Comparison of ENCODE assay signal across 16 cellular contexts in genomic region chr20:8646026-8646425, GRCh38.
DNase-seq lines count a peak whose midpoint lies in the region; ATAC-seq, FAIRE-seq and TF ChIP-seq lines count a peak whose summit lies in the region.
"Had no signal": no experiment of that assay in that cellular context is flagged by ENCODE, and none has a peak within 500 bp of the region (broad histone marks: within the 10 kb centered on the region; RNA-seq: fewer than 3 reads in every experiment).

No MANE protein-coding gene starts in this region.

- H3K79me2 ChIP-seq in ACC112 (ENCODE audit: control insufficient read depth, insufficient read depth, low read length, unreplicated experiment) (no peaks in the 10 kb centered on the region), astrocyte (ENCODE audit: insufficient read depth, low read length) (no peaks in the 10 kb centered on the region)

- H3K27ac ChIP-seq in ACC112 (ENCODE audit: low read depth, low read length), result peak overlapping the region; percentile 64
- peak overlapping the region; percentile 15 for H3K27ac ChIP-seq in astrocyte (ENCODE audit: low read depth, low read length)
- H3K27ac ChIP-seq: neutrophil had no signal

- H3K36me3 ChIP-seq in ACC112 (ENCODE audit: insufficient read depth, low read length) (no peaks in the 10 kb centered on the region), astrocyte (ENCODE audit: insufficient read depth, low read length) (no peaks in the 10 kb centered on the region)
- H3K36me3 ChIP-seq: neutrophil had no signal

- H2AFZ ChIP-seq in ACC112 (ENCODE audit: low read length, unreplicated experiment) (no peak overlapping the region), astrocyte (ENCODE audit: low read depth, low read length) (no peak overlapping the region)

- H3K9me3 Mint-ChIP-seq in astrocyte (ENCODE audit: unreplicated experiment), result peaks cover 3% of the 10 kb centered on the region
- no peaks in the 10 kb centered on the region for H3K9me3 Mint-ChIP-seq in stimulated activated memory B cell treated with anti-CD40 and anti-IgM and Interleukin-4, amounts not matched to agents 10 μg/mL and 1 μg/mL and 100 μg/mL, for 72 hours

- peak overlapping the region; percentile 68 for H3K4me2 ChIP-seq in astrocyte (ENCODE audit: low read length)

- H3K27ac Mint-ChIP-seq in astrocyte (ENCODE audit: unreplicated experiment), result peak overlapping the region; percentile 59
- no peak overlapping the region for H3K27ac Mint-ChIP-seq in stimulated activated memory B cell treated with anti-CD40 and anti-IgM and Interleukin-4, amounts not matched to agents 10 μg/mL and 1 μg/mL and 100 μg/mL, for 72 hours
- H3K27ac Mint-ChIP-seq: activated naive CD4-positive, alpha-beta T cell treated with anti-CD3 and anti-CD28 coated beads, Interleukin-2, amount 50 U/mL, for 72 hours had no signal

- DNase-seq in HPDE6-E6E7 (ENCODE audit: extremely low spot score), result peak; percentile 3
- DNase-seq in astrocyte (ENCODE audit: low read depth), result peak; percentile 57
- DNase-seq in glomerular visceral epithelial cell (ENCODE audit: extremely low spot score), result peak; percentile 34
- DNase-seq in KG1 (lab: John Stamatoyannopoulos, UW), result no peak
- DNase-seq: head of caudate nucleus; KBM-7; NCI-H187 treated with DMSO at 0.1 percent for 48 hours; stimulated activated CD8-positive, alpha-beta memory T cell treated with anti-CD3 and anti-CD28 coated beads, Interleukin-4, amount 100 ng/mL, for 48 hours had no signal

- no peaks in the 10 kb centered on the region for H3K9me3 ChIP-seq in astrocyte (ENCODE audit: insufficient read depth, low read depth, low read length)
- H3K9me3 ChIP-seq: neutrophil had no signal

- H3K4me3 ChIP-seq in ACC112 (ENCODE audit: low read depth, low read length), result no peak overlapping the region
- no peak overlapping the region for H3K4me3 ChIP-seq in astrocyte (ENCODE audit: insufficient read depth, low read depth, low read length)

- H4K20me1 ChIP-seq in astrocyte (ENCODE audit: insufficient read depth, low read length), result no peaks in the 10 kb centered on the region

- H3K4me3 Mint-ChIP-seq in astrocyte (ENCODE audit: unreplicated experiment), result no peak overlapping the region
- no peak overlapping the region for H3K4me3 Mint-ChIP-seq in stimulated activated memory B cell treated with anti-CD40 and anti-IgM and Interleukin-4, amounts not matched to agents 10 μg/mL and 1 μg/mL and 100 μg/mL, for 72 hours

- peak overlapping the region; percentile 17 for H3K9ac ChIP-seq in astrocyte (ENCODE audit: low read length)

- TF ChIP-seq CTCF in astrocyte (IDR thresholded peaks at IDR 0.05; ENCODE audit: insufficient read depth, low read depth, low read length), result no peak

- ATAC-seq in GM21619 (IDR thresholded peaks at IDR 0.05; ENCODE audit: unreplicated experiment), result no peak
- ATAC-seq in activated CD4-positive, CD25-positive, alpha-beta regulatory T cell treated with anti-CD3 and anti-CD28 coated beads, Interleukin-2, amount 50 U/mL, for 24 hours, result no peak
- no peak for ATAC-seq in stimulated activated memory B cell treated with anti-CD40 and anti-IgM and Interleukin-4, amounts not matched to agents 10 μg/mL and 1 μg/mL and 100 μg/mL, for 72 hours
- ATAC-seq: activated naive CD4-positive, alpha-beta T cell treated with anti-CD3 and anti-CD28 coated beads, Interleukin-2, amount 50 U/mL, for 72 hours had no signal

- H3K4me1 ChIP-seq in ACC112 (ENCODE audit: control insufficient read depth, insufficient read depth, low read length, unreplicated experiment) (peaks cover 21% of the 10 kb centered on the region), astrocyte (ENCODE audit: insufficient read depth, low read length) (peaks cover 12% of the 10 kb centered on the region)

- H3K4me1 Mint-ChIP-seq in astrocyte (ENCODE audit: low read depth, unreplicated experiment), result peaks cover 32% of the 10 kb centered on the region
- no peaks in the 10 kb centered on the region for H3K4me1 Mint-ChIP-seq in stimulated activated memory B cell treated with anti-CD40 and anti-IgM and Interleukin-4, amounts not matched to agents 10 μg/mL and 1 μg/mL and 100 μg/mL, for 72 hours

- FAIRE-seq in astrocyte (lab: Jason Lieb, UNC), result peak; percentile 84
- FAIRE-seq: colon, GM18507 had no signal

- peaks cover 4% of the 10 kb centered on the region for H3K36me3 Mint-ChIP-seq in astrocyte (ENCODE audit: low read depth, unreplicated experiment)
- no peaks in the 10 kb centered on the region for H3K36me3 Mint-ChIP-seq in stimulated activated memory B cell treated with anti-CD40 and anti-IgM and Interleukin-4, amounts not matched to agents 10 μg/mL and 1 μg/mL and 100 μg/mL, for 72 hours
- H3K36me3 Mint-ChIP-seq: activated naive CD4-positive, alpha-beta T cell treated with anti-CD3 and anti-CD28 coated beads, Interleukin-2, amount 50 U/mL, for 72 hours had no signal

- no peaks in the 10 kb centered on the region for H3K27me3 Mint-ChIP-seq in astrocyte (ENCODE audit: low read depth, unreplicated experiment)
- H3K27me3 Mint-ChIP-seq in stimulated activated memory B cell treated with anti-CD40 and anti-IgM and Interleukin-4, amounts not matched to agents 10 μg/mL and 1 μg/mL and 100 μg/mL, for 72 hours, result no peaks in the 10 kb centered on the region

- H3K27me3 ChIP-seq in ACC112 (ENCODE audit: insufficient read depth, low read length), result no peaks in the 10 kb centered on the region
- no peaks in the 10 kb centered on the region for H3K27me3 ChIP-seq in astrocyte (ENCODE audit: insufficient read depth, low read length)
- H3K27me3 ChIP-seq: neutrophil had no signal
